2 cellular contexts compared by ENCODE assay signal in the genomic region with DNA sequence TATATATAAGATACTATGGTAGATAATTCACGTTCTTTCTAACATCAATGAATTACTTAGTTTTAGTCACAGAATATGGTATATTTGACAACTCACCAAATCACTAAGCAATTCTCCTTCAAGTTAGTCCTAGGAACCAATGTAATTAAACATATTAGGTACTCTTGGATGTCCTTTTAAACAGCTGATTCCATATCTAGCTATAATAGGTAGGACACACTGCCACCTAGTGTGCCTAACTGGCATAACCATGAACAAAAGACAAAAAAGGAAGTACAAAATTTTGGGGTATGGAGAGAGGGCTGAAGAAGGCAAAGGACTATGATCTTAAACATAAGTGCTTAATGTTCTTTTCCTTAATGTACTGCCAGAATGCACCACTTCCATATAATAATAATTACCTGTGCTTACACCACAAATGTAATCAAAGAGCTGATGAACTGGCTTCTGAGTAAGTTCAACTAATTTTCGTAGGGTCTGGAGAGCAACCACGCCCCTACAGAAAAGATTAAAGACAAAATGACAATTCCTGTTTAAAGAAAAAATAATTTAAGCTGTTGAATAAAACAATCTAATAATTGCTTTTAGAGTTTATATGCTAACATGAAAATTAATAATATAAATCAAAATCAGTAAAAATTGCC.
TF ChIP-seq lines count a peak whose summit lies in the region.

No MANE protein-coding gene starts in this region.

TF ChIP-seq in GM23338, 12 proteins besides CTCF, POLR2A, EP300 and RAD21 (continued from another document):
- TF ChIP-seq, protein P1, sequence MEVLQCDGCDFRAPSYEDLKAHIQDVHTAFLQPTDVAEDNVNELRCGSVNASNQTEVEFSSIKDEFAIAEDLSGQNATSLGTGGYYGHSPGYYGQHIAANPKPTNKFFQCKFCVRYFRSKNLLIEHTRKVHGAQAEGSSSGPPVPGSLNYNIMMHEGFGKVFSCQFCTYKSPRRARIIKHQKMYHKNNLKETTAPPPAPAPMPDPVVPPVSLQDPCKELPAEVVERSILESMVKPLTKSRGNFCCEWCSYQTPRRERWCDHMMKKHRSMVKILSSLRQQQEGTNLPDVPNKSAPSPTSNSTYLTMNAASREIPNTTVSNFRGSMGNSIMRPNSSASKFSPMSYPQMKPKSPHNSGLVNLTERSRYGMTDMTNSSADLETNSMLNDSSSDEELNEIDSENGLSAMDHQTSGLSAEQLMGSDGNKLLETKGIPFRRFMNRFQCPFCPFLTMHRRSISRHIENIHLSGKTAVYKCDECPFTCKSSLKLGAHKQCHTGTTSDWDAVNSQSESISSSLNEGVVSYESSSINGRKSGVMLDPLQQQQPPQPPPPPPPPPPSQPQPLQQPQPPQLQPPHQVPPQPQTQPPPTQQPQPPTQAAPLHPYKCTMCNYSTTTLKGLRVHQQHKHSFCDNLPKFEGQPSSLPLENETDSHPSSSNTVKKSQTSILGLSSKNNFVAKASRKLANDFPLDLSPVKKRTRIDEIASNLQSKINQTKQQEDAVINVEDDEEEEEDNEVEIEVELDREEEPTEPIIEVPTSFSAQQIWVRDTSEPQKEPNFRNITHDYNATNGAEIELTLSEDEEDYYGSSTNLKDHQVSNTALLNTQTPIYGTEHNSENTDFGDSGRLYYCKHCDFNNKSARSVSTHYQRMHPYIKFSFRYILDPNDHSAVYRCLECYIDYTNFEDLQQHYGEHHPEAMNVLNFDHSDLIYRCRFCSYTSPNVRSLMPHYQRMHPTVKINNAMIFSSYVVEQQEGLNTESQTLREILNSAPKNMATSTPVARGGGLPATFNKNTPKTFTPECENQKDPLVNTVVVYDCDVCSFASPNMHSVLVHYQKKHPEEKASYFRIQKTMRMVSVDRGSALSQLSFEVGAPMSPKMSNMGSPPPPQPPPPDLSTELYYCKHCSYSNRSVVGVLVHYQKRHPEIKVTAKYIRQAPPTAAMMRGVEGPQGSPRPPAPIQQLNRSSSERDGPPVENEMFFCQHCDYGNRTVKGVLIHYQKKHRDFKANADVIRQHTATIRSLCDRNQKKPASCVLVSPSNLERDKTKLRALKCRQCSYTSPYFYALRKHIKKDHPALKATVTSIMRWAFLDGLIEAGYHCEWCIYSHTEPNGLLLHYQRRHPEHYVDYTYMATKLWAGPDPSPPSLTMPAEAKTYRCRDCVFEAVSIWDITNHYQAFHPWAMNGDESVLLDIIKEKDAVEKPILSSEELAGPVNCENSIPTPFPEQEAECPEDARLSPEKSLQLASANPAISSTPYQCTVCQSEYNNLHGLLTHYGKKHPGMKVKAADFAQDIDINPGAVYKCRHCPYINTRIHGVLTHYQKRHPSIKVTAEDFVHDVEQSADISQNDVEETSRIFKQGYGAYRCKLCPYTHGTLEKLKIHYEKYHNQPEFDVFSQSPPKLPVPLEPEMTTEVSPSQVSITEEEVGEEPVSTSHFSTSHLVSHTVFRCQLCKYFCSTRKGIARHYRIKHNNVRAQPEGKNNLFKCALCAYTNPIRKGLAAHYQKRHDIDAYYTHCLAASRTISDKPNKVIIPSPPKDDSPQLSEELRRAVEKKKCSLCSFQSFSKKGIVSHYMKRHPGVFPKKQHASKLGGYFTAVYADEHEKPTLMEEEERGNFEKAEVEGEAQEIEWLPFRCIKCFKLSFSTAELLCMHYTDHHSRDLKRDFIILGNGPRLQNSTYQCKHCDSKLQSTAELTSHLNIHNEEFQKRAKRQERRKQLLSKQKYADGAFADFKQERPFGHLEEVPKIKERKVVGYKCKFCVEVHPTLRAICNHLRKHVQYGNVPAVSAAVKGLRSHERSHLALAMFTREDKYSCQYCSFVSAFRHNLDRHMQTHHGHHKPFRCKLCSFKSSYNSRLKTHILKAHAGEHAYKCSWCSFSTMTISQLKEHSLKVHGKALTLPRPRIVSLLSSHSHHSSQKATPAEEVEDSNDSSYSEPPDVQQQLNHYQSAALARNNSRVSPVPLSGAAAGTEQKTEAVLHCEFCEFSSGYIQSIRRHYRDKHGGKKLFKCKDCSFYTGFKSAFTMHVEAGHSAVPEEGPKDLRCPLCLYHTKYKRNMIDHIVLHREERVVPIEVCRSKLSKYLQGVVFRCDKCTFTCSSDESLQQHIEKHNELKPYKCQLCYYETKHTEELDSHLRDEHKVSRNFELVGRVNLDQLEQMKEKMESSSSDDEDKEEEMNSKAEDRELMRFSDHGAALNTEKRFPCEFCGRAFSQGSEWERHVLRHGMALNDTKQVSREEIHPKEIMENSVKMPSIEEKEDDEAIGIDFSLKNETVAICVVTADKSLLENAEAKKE (CRISPR knock-in tag; IDR thresholded peaks at IDR 0.05) = no peak
- TF ChIP-seq EZH2phosphoT487 (IDR thresholded peaks at IDR 0.05; ENCODE audit: unreplicated experiment) = no peak

TF ChIP-seq in K562, 482 proteins besides CTCF, POLR2A, EP300 and RAD21 (continued from another document):
- TF ChIP-seq, protein P2, sequence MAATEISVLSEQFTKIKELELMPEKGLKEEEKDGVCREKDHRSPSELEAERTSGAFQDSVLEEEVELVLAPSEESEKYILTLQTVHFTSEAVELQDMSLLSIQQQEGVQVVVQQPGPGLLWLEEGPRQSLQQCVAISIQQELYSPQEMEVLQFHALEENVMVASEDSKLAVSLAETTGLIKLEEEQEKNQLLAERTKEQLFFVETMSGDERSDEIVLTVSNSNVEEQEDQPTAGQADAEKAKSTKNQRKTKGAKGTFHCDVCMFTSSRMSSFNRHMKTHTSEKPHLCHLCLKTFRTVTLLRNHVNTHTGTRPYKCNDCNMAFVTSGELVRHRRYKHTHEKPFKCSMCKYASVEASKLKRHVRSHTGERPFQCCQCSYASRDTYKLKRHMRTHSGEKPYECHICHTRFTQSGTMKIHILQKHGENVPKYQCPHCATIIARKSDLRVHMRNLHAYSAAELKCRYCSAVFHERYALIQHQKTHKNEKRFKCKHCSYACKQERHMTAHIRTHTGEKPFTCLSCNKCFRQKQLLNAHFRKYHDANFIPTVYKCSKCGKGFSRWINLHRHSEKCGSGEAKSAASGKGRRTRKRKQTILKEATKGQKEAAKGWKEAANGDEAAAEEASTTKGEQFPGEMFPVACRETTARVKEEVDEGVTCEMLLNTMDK (IDR thresholded peaks at IDR 0.05; ENCODE audit: borderline replicate concordance, insufficient read depth, low read depth, low read length, poor library complexity, severe bottlenecking) = peak; percentile 23
- 0 out of 2 replicates have a peak, but pooled peaks have one; percentile 26 for TF ChIP-seq NCOR1 (IDR thresholded peaks at IDR 0.05)
- peak; percentile 16 for TF ChIP-seq HDAC3 (IDR thresholded peaks at IDR 0.05; ENCODE audit: borderline replicate concordance, partially characterized antibody)
- 0 out of 2 replicates have a peak, but pooled peaks have one; percentile 25 for TF ChIP-seq SMARCA4 (IDR thresholded peaks at IDR 0.05)
